Comparison of ENCODE assay signal across 24 cellular contexts in genomic region chr4:102657206-102657605, GRCh38.
"Had no signal": no experiment of that assay in that cellular context is flagged by ENCODE, and none has a peak within 500 bp of the region (broad histone marks: within the 10 kb centered on the region; RNA-seq: fewer than 3 reads in every experiment).

No MANE protein-coding gene starts in this region.

- FAIRE-seq: endometrium, frontal cortex, kidney had no signal

- H3K4me3 ChIP-seq: colonic mucosa, esophagus squamous epithelium, gastroesophageal sphincter, heart left ventricle, hepatocyte, left lung, lower lobe of right lung had no signal

- H3K36me3 ChIP-seq: colonic mucosa had no signal

- H3K4me1 ChIP-seq: colonic mucosa, esophagus squamous epithelium, foreskin keratinocyte, gastroesophageal sphincter, heart left ventricle, left lung, lower lobe of right lung had no signal

- H3K9me3 ChIP-seq: colonic mucosa, esophagus squamous epithelium, gastroesophageal sphincter, left lung, lower lobe of right lung had no signal

- ATAC-seq: effector memory CD8-positive, alpha-beta T cell; esophagus mucosa; foreskin keratinocyte; gastroesophageal sphincter; heart left ventricle; left lung; left ventricle myocardium superior; lower lobe of right lung; naive thymus-derived CD4-positive, alpha-beta T cell; natural killer cell had no signal

- DNase-seq: colonic mucosa; effector CD8-positive, alpha-beta T cell; effector memory CD8-positive, alpha-beta T cell; endodermal cell; erythroblast; esophagus squamous epithelium; foreskin keratinocyte; heart left ventricle; hypothalamus; immature natural killer cell; islet precursor cell; kidney; kidney glomerular epithelial cell; left lung; left ventricle myocardium superior; lower lobe of right lung; mesenchymal stem cell; naive thymus-derived CD4-positive, alpha-beta T cell; natural killer cell had no signal
